Comparison of ENCODE assay signal across 8 cellular contexts in the genomic region with DNA sequence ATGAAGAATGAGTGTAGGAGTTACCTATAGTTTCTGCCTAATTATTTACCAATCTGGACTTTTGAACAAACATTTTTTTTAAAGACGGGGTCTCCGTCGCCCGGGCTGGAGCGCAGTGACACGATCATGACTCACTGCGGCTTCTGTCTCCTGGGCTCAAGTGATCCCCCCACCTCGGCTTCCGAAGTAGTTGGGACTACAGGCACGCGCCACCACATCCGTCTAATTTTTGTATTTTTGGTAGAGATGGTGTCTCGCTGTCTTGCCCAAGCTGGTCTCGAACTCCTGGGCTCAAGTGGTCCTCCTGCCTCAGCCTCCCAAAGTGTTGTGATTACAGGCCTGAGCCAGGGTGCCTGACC. TPM values are rescaled to one million over a fixed set of nuclear protein-coding genes. Genes with fewer than 3 reads are reported as not detected.
DNase-seq lines count a peak whose midpoint lies in the region; ATAC-seq lines count a peak whose summit lies in the region.

No MANE protein-coding gene starts in this region.

- H3K4me1 Mint-ChIP-seq in T-helper 1 cell treated with Interleukin-12 subunit alpha and Interleukin-12 subunit beta and Interleukin-4 antibody, amounts not matched to agents 30 μg/mL and 1 μg/mL, for 36 hours (ENCODE audit: low read depth) = peaks cover 17% of the 10 kb centered on the region
- H3K4me1 Mint-ChIP-seq in activated naive CD8-positive, alpha-beta T cell (ENCODE audit: low read depth) = peaks cover 12% of the 10 kb centered on the region
- peaks cover 16% of the 10 kb centered on the region in 2 donors for H3K4me1 Mint-ChIP-seq in immature natural killer cell
- peaks cover 42% of the 10 kb centered on the region for H3K4me1 Mint-ChIP-seq in stimulated activated naive CD8-positive, alpha-beta T cell treated with anti-CD3 and anti-CD28 coated beads, Interleukin-15, amount 100 ng/mL, for 72 hours

- no peak for ATAC-seq in stimulated activated naive CD8-positive, alpha-beta T cell treated with anti-CD3 and anti-CD28 coated beads, Interleukin-15, amount 100 ng/mL, for 72 hours

- peak overlapping the region; percentile 18 for H3K4me3 Mint-ChIP-seq in T-helper 1 cell treated with Interleukin-12 subunit alpha and Interleukin-12 subunit beta and Interleukin-4 antibody, amounts not matched to agents 30 μg/mL and 1 μg/mL, for 36 hours
- H3K4me3 Mint-ChIP-seq in activated naive CD8-positive, alpha-beta T cell = peak overlapping the region; percentile 86
- peak overlapping the region; percentile 73 to 89 (median 85) for H3K4me3 Mint-ChIP-seq in immature natural killer cell
- H3K4me3 Mint-ChIP-seq in stimulated activated naive CD8-positive, alpha-beta T cell treated with anti-CD3 and anti-CD28 coated beads, Interleukin-15, amount 100 ng/mL, for 72 hours = peak overlapping the region; percentile 77 to 83

- H3K36me3 Mint-ChIP-seq in T-helper 1 cell treated with Interleukin-12 subunit alpha and Interleukin-12 subunit beta and Interleukin-4 antibody, amounts not matched to agents 30 μg/mL and 1 μg/mL, for 36 hours (ENCODE audit: low read depth) = peaks cover 25% of the 10 kb centered on the region
- H3K36me3 Mint-ChIP-seq in activated naive CD8-positive, alpha-beta T cell = peaks cover 2% of the 10 kb centered on the region
- peaks cover 6 to 24% (median 14%) of the 10 kb centered on the region in 3 donors for H3K36me3 Mint-ChIP-seq in immature natural killer cell

- peaks cover 44% of the 10 kb centered on the region for H3K27me3 Mint-ChIP-seq in T-helper 1 cell treated with Interleukin-12 subunit alpha and Interleukin-12 subunit beta and Interleukin-4 antibody, amounts not matched to agents 30 μg/mL and 1 μg/mL, for 36 hours (ENCODE audit: low read depth)
- H3K27me3 Mint-ChIP-seq in activated naive CD8-positive, alpha-beta T cell = peaks cover 35% of the 10 kb centered on the region
- H3K27me3 Mint-ChIP-seq in immature natural killer cell (ENCODE audit: low read depth in 3 of 3) = peaks cover 5 to 16% (median 8%) of the 10 kb centered on the region in 3 donors
- H3K27me3 Mint-ChIP-seq in stimulated activated naive CD8-positive, alpha-beta T cell treated with anti-CD3 and anti-CD28 coated beads, Interleukin-15, amount 100 ng/mL, for 72 hours = peaks cover 71% of the 10 kb centered on the region

- DNase-seq in T-helper 1 cell = no peak
- no peak for DNase-seq in immature natural killer cell
- no peak for DNase-seq in stimulated activated naive CD8-positive, alpha-beta T cell treated with anti-CD3 and anti-CD28 coated beads, Interleukin-15, amount 100 ng/mL, for 72 hours
- no peak for DNase-seq in ureter (ENCODE audit: low spot score)
- DNase-seq in globus pallidus (ENCODE audit: low spot score) = no peak
- DNase-seq in ecto neural progenitor cell (ENCODE audit: low spot score) = no peak

- no peak overlapping the region for H3K27ac Mint-ChIP-seq in T-helper 1 cell treated with Interleukin-12 subunit alpha and Interleukin-12 subunit beta and Interleukin-4 antibody, amounts not matched to agents 30 μg/mL and 1 μg/mL, for 36 hours
- no peak overlapping the region for H3K27ac Mint-ChIP-seq in activated naive CD8-positive, alpha-beta T cell
- H3K27ac Mint-ChIP-seq in immature natural killer cell = peak overlapping the region in 1 of 6 donors; percentile 50
- peak overlapping the region in 1 of 2 donors; percentile 24 for H3K27ac Mint-ChIP-seq in stimulated activated naive CD8-positive, alpha-beta T cell treated with anti-CD3 and anti-CD28 coated beads, Interleukin-15, amount 100 ng/mL, for 72 hours

- peaks cover 7% of the 10 kb centered on the region for H3K9me3 Mint-ChIP-seq in T-helper 1 cell treated with Interleukin-12 subunit alpha and Interleukin-12 subunit beta and Interleukin-4 antibody, amounts not matched to agents 30 μg/mL and 1 μg/mL, for 36 hours
- no peaks in the 10 kb centered on the region for H3K9me3 Mint-ChIP-seq in activated naive CD8-positive, alpha-beta T cell (ENCODE audit: low read depth)
- H3K9me3 Mint-ChIP-seq in immature natural killer cell = peaks cover 0 to 11% (median 4%) of the 10 kb centered on the region in 6 donors
- H3K9me3 Mint-ChIP-seq in stimulated activated naive CD8-positive, alpha-beta T cell treated with anti-CD3 and anti-CD28 coated beads, Interleukin-15, amount 100 ng/mL, for 72 hours = no peaks in the 10 kb centered on the region

RNA-seq across cellular contexts. Expression of a gene that starts 1.5 kb away (rescaled TPM):
- 10 to 100 TPM in 2 of 3 donors, 1 to 10 TPM in 1; 9.8 to 15.3 (median 10.1) TPM for polyA plus RNA-seq in immature natural killer cell
- total RNA-seq in ureter = 379 TPM

Comparison
In these comparisons a context has a peak if more than half of its experiments do, and no peak if none do; other contexts are left out.
1. H3K4me3 Mint-ChIP-seq: peak in every context shown above with its lines; median percentile 86 in activated naive CD8-positive, alpha-beta T cell; 85 in immature natural killer cell; 80 in stimulated activated naive CD8-positive, alpha-beta T cell treated with anti-CD3 and anti-CD28 coated beads, Interleukin-15, amount 100 ng/mL, for 72 hours; 18 in T-helper 1 cell treated with Interleukin-12 subunit alpha and Interleukin-12 subunit beta and Interleukin-4 antibody, amounts not matched to agents 30 μg/mL and 1 μg/mL, for 36 hours.